Comparison of ENCODE assay signal across 32 cellular contexts in the genomic region with DNA sequence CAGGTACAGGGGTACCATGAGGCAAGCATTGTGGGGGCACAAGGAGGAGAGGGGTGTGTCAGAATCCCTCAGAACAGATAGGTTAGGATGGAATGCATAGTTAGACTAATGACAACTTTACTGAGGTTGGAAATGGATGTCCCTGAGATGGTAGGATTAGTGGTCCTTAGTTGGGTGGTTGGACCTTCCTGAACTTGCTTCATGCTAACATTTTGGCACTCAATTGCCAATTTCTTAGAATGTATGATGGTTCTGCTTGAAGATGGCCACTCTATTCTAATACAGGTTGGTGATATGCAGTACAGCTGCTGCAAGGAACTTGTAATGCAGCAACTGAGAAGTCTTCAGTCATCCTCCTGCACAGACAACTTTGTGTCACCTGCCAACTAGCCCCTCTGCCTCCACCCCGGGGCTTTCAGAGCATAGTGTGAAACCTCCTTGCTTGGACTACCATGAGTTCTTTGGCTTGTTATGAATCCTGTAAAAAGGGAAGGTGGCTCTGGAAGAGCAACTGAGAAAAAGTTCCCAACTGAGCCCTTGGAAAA. TPM values are rescaled to one million over a fixed set of nuclear protein-coding genes. Genes with fewer than 3 reads are reported as not detected.
DNase-seq lines count a peak whose midpoint lies in the region; ATAC-seq, FAIRE-seq and TF ChIP-seq lines count a peak whose summit lies in the region.
"Had no signal": no experiment of that assay in that cellular context is flagged by ENCODE, and none has a peak within 500 bp of the region (broad histone marks: within the 10 kb centered on the region; RNA-seq: fewer than 3 reads in every experiment).

No MANE protein-coding gene starts in this region.

- POLR2A ChIA-PET in activated CD4-positive, alpha-beta T cell treated with anti-CD3 and anti-CD28 coated beads for 36 hours (lab: Charles Lee), result no interaction called here
- POLR2A ChIA-PET in activated CD4-positive, alpha-beta T cell treated with anti-CD3 and anti-CD28 coated beads, Interleukin-2, amount 10 ng/mL, durations not matched to agents 7 days and 5 days (lab: Charles Lee), result no interaction called here

- H3K9me3 Mint-ChIP-seq in activated CD4-positive, alpha-beta T cell treated with anti-CD3 and anti-CD28 coated beads for 36 hours (ENCODE audit: low read depth), result no peaks in the 10 kb centered on the region
- no peaks in the 10 kb centered on the region for H3K9me3 Mint-ChIP-seq in activated CD4-positive, alpha-beta T cell treated with anti-CD3 and anti-CD28 coated beads, Interleukin-2, amount 10 ng/mL, durations not matched to agents 7 days and 5 days
- H3K9me3 Mint-ChIP-seq in activated naive CD8-positive, alpha-beta T cell treated with anti-CD3 and anti-CD28 coated beads for 36 hours, result no peaks in the 10 kb centered on the region
- H3K9me3 Mint-ChIP-seq: activated B cell treated with CpG ODN at 0.5 μM for 24 hours, GM23338, IgD-negative memory B cell, natural killer cell, type B pancreatic cell had no signal

- H3K4me1 Mint-ChIP-seq in activated CD4-positive, alpha-beta T cell treated with anti-CD3 and anti-CD28 coated beads for 36 hours, result peaks cover 28% of the 10 kb centered on the region
- peaks cover 40% of the 10 kb centered on the region for H3K4me1 Mint-ChIP-seq in activated CD4-positive, alpha-beta T cell treated with anti-CD3 and anti-CD28 coated beads, Interleukin-2, amount 10 ng/mL, durations not matched to agents 7 days and 5 days
- peaks cover 42% of the 10 kb centered on the region for H3K4me1 Mint-ChIP-seq in activated naive CD8-positive, alpha-beta T cell treated with anti-CD3 and anti-CD28 coated beads for 36 hours
- H3K4me1 Mint-ChIP-seq: natural killer cell had no signal

- peak overlapping the region; percentile 7 for H3K27ac Mint-ChIP-seq in activated CD4-positive, alpha-beta T cell treated with anti-CD3 and anti-CD28 coated beads for 36 hours
- no peak overlapping the region for H3K27ac Mint-ChIP-seq in activated CD4-positive, alpha-beta T cell treated with anti-CD3 and anti-CD28 coated beads, Interleukin-2, amount 10 ng/mL, durations not matched to agents 7 days and 5 days
- peak overlapping the region; percentile 55 for H3K27ac Mint-ChIP-seq in activated naive CD8-positive, alpha-beta T cell treated with anti-CD3 and anti-CD28 coated beads for 36 hours
- H3K27ac Mint-ChIP-seq: activated B cell treated with CpG ODN at 0.5 μM for 24 hours, GM23338, natural killer cell, type B pancreatic cell had no signal

- H3K36me3 Mint-ChIP-seq in activated CD4-positive, alpha-beta T cell treated with anti-CD3 and anti-CD28 coated beads for 36 hours (ENCODE audit: low read depth), result peaks cover 9% of the 10 kb centered on the region
- peaks cover 3% of the 10 kb centered on the region for H3K36me3 Mint-ChIP-seq in activated CD4-positive, alpha-beta T cell treated with anti-CD3 and anti-CD28 coated beads, Interleukin-2, amount 10 ng/mL, durations not matched to agents 7 days and 5 days (ENCODE audit: low read depth)
- H3K36me3 Mint-ChIP-seq in activated naive CD8-positive, alpha-beta T cell treated with anti-CD3 and anti-CD28 coated beads for 36 hours, result peaks cover 28% of the 10 kb centered on the region
- H3K36me3 Mint-ChIP-seq: natural killer cell, type B pancreatic cell had no signal

- H2AFZ ChIP-seq in osteoblast (ENCODE audit: low read length), result no peak overlapping the region
- H2AFZ ChIP-seq: GM23338 had no signal

- H3K4me1 ChIP-seq in osteoblast (ENCODE audit: insufficient read depth, low read length), result peaks cover 13% of the 10 kb centered on the region
- H3K4me1 ChIP-seq: SJCRH30 had no signal

- no peak overlapping the region for H3K4me3 Mint-ChIP-seq in activated CD4-positive, alpha-beta T cell treated with anti-CD3 and anti-CD28 coated beads for 36 hours
- H3K4me3 Mint-ChIP-seq in activated CD4-positive, alpha-beta T cell treated with anti-CD3 and anti-CD28 coated beads, Interleukin-2, amount 10 ng/mL, durations not matched to agents 7 days and 5 days, result no peak overlapping the region
- no peak overlapping the region for H3K4me3 Mint-ChIP-seq in activated naive CD8-positive, alpha-beta T cell treated with anti-CD3 and anti-CD28 coated beads for 36 hours
- H3K4me3 Mint-ChIP-seq: activated B cell treated with CpG ODN at 0.5 μM for 24 hours, GM23338, natural killer cell, type B pancreatic cell had no signal

- intact Hi-C loops in activated CD4-positive, alpha-beta T cell treated with anti-CD3 and anti-CD28 coated beads for 36 hours (cut with DNase I, micrococcal nuclease), result loop anchor here in 1 of 2 experiments (1.0 to 10.0 kb wide), 2 partner anchors 25 to 648 kb away; partner anchors contain the start of gene SEPTIN8

- no peak overlapping the region for H3K4me3 ChIP-seq in osteoblast (ENCODE audit: insufficient read depth, low read length)
- H3K4me3 ChIP-seq: gastroesophageal sphincter, GM23338, lower lobe of right lung, mucosa of descending colon, psoas muscle, SJCRH30 had no signal

- H3K36me3 ChIP-seq in osteoblast (ENCODE audit: insufficient read depth, low read length), result peaks cover 4% of the 10 kb centered on the region
- H3K36me3 ChIP-seq: SJCRH30 had no signal

- H3K27me3 Mint-ChIP-seq in activated CD4-positive, alpha-beta T cell treated with anti-CD3 and anti-CD28 coated beads for 36 hours, result no peaks in the 10 kb centered on the region
- no peaks in the 10 kb centered on the region for H3K27me3 Mint-ChIP-seq in activated CD4-positive, alpha-beta T cell treated with anti-CD3 and anti-CD28 coated beads, Interleukin-2, amount 10 ng/mL, durations not matched to agents 7 days and 5 days
- H3K27me3 Mint-ChIP-seq in activated naive CD8-positive, alpha-beta T cell treated with anti-CD3 and anti-CD28 coated beads for 36 hours, result no peaks in the 10 kb centered on the region
- H3K27me3 Mint-ChIP-seq: IgD-negative memory B cell had no signal

- no peak for TF ChIP-seq CTCF in osteoblast (IDR thresholded peaks at IDR 0.05; ENCODE audit: extremely low read depth, low read depth, low read length)

- peaks cover 53% of the 10 kb centered on the region for H3K27me3 ChIP-seq in osteoblast (ENCODE audit: insufficient read depth, low read length)
- H3K27me3 ChIP-seq: SJCRH30 had no signal

- FAIRE-seq in GM12891 (lab: Jason Lieb, UNC), result peak; percentile 40

- CTCF ChIA-PET in activated CD4-positive, alpha-beta T cell treated with anti-CD3 and anti-CD28 coated beads for 36 hours (lab: Charles Lee), result interaction anchor here (1.3 kb wide), 1 partner anchor 11 kb away, joined by 4 read pairs; no protein-coding TSS in a partner anchor
- CTCF ChIA-PET in activated CD4-positive, alpha-beta T cell treated with anti-CD3 and anti-CD28 coated beads, Interleukin-2, amount 10 ng/mL, durations not matched to agents 7 days and 5 days (lab: Charles Lee), result interaction anchor here (1.1 to 3.0 kb wide), 3 partner anchors 15 to 114 kb away, joined by 3 to 11 read pairs (median 10); partner anchors contain the start of gene KIF3A

- H3K79me2 ChIP-seq in osteoblast (ENCODE audit: insufficient read depth, low read length), result no peaks in the 10 kb centered on the region

- H3K27ac ChIP-seq in osteoblast (ENCODE audit: low read depth, low read length), result no peak overlapping the region
- H3K27ac ChIP-seq: brain microvascular endothelial cell, C4-2B, gastroesophageal sphincter, lower lobe of right lung, psoas muscle, SJCRH30 had no signal

- no peak for ATAC-seq in activated CD4-positive, alpha-beta T cell treated with anti-CD3 and anti-CD28 coated beads for 36 hours
- ATAC-seq: gastroesophageal sphincter, lower lobe of right lung, natural killer cell had no signal

- no peak for DNase-seq in activated CD4-positive, alpha-beta T cell treated with anti-CD3 and anti-CD28 coated beads for 36 hours
- DNase-seq in activated CD4-positive, alpha-beta T cell treated with anti-CD3 and anti-CD28 coated beads, Interleukin-2, amount 10 ng/mL, durations not matched to agents 7 days and 5 days, result no peak
- DNase-seq in GM12891 (ENCODE audit: insufficient read length, low spot score) (no peak), osteoblast (ENCODE audit: insufficient read length, low spot score, missing footprints) (peak; percentile 70), NCI-H146 (lab: John Stamatoyannopoulos, UW) (no peak), dedifferentiated amniotic fluid mesenchymal stem cell (ENCODE audit: extremely low spot score) (no peak), SKM-1 (lab: John Stamatoyannopoulos, UW; ENCODE audit: unreplicated experiment) (no peak)
- no peak for DNase-seq in activated naive CD8-positive, alpha-beta T cell treated with anti-CD3 and anti-CD28 coated beads for 36 hours
- DNase-seq: 8988T; activated B cell treated with CpG ODN at 0.5 μM for 24 hours; activated CD4-positive, alpha-beta T cell treated with anti-CD3 and anti-CD28 coated beads, Interleukin-2, amount 50 U/mL, for 4 hours; activated T-cell treated with anti-CD3 and anti-CD28 coated beads for 4 hours; brain microvascular endothelial cell; Calu3; DMS79 treated with DMSO at 0.1 percent for 48 hours; effector CD4-positive, alpha-beta T cell; GF-D8; lower lobe of right lung; mucosa of descending colon; natural killer cell; NCI-H1694; NCI-H446 treated with DMSO at 0.1 percent for 48 hours; NCI-H774; psoas muscle; SJCRH30; stimulated activated CD4-positive, alpha-beta T cell treated with anti-CD3 and anti-CD28 coated beads, Interleukin-12 subunit alpha, Interleukin-12 subunit beta, amount 100 ng/mL, for 4 hours; stimulated activated CD4-positive, alpha-beta T cell treated with anti-CD3 and anti-CD28 coated beads, Interleukin-2, amount 100 ng/mL, for 48 hours had no signal

- H3K9me3 ChIP-seq in osteoblast (ENCODE audit: low read depth, low read length), result no peaks in the 10 kb centered on the region
- H3K9me3 ChIP-seq: gastroesophageal sphincter, lower lobe of right lung, mucosa of descending colon, psoas muscle, SJCRH30 had no signal

- peaks cover 29% of the 10 kb centered on the region for H4K20me1 ChIP-seq in osteoblast (ENCODE audit: insufficient read depth, low read length)

- no peak overlapping the region for H3K4me2 ChIP-seq in osteoblast (ENCODE audit: insufficient read depth, low read length)
- H3K4me2 ChIP-seq: GM23338 had no signal

- no peak for TF ChIP-seq POLR2A in GM12891 (IDR thresholded peaks at IDR 0.05; ENCODE audit: low read depth, low read length)

RNA-seq across cellular contexts. Expression of gene CCNI2, which starts 5.4 kb away (rescaled TPM):
- total RNA-seq in activated CD4-positive, alpha-beta T cell treated with anti-CD3 and anti-CD28 coated beads for 36 hours, result 1 to 10 TPM; 4.3 to 4.6 TPM
- total RNA-seq in activated CD4-positive, alpha-beta T cell treated with anti-CD3 and anti-CD28 coated beads, Interleukin-2, amount 10 ng/mL, durations not matched to agents 7 days and 5 days, result 1 to 10 TPM; 5.5 to 6.2 TPM
- 5.4 TPM for polyA plus RNA-seq in GM12891 (2012; ENCODE audit: low read depth, missing spikeins)
- 1 to 10 TPM; 6.9 to 8.4 TPM for total RNA-seq in activated naive CD8-positive, alpha-beta T cell treated with anti-CD3 and anti-CD28 coated beads for 36 hours
- total RNA-seq in osteoblast, result not detected in 2 replicates
- total RNA-seq: gastroesophageal sphincter, psoas muscle, SJCRH30 had no signal
- polyA plus RNA-seq: psoas muscle had no signal

RNA-seq across cellular contexts. Expression of gene KIF3A, which starts 15.3 kb away (rescaled TPM):
- 10 to 100 TPM in 1 of 2 experiments, 1 to 10 TPM in 1; 7.1 to 10.6 TPM for total RNA-seq in activated CD4-positive, alpha-beta T cell treated with anti-CD3 and anti-CD28 coated beads for 36 hours
- 1 to 10 TPM; 7.5 TPM for total RNA-seq in activated CD4-positive, alpha-beta T cell treated with anti-CD3 and anti-CD28 coated beads, Interleukin-2, amount 10 ng/mL, durations not matched to agents 7 days and 5 days
- 8.6 TPM for polyA plus RNA-seq in GM12891 (2012; ENCODE audit: low read depth, missing spikeins)
- total RNA-seq in activated naive CD8-positive, alpha-beta T cell treated with anti-CD3 and anti-CD28 coated beads for 36 hours, result 10 to 100 TPM; 10.7 to 11.1 TPM
- 8.5 and 12.7 TPM in 2 replicates for total RNA-seq in osteoblast

RNA-seq across cellular contexts. Expression of gene SEPTIN8, which starts 24.4 kb away (rescaled TPM):
- total RNA-seq in activated CD4-positive, alpha-beta T cell treated with anti-CD3 and anti-CD28 coated beads for 36 hours, result 10 to 100 TPM; 18.6 to 19.9 TPM
- 10 to 100 TPM; 20.5 to 21.6 TPM for total RNA-seq in activated CD4-positive, alpha-beta T cell treated with anti-CD3 and anti-CD28 coated beads, Interleukin-2, amount 10 ng/mL, durations not matched to agents 7 days and 5 days
- polyA plus RNA-seq in GM12891 (2012; ENCODE audit: low read depth, missing spikeins), result 24.6 TPM
- total RNA-seq in activated naive CD8-positive, alpha-beta T cell treated with anti-CD3 and anti-CD28 coated beads for 36 hours, result 10 to 100 TPM; 21.2 to 22.2 TPM
- 32.1 and 33.7 TPM in 2 replicates for total RNA-seq in osteoblast
